ENCODE assay signal across 26 cellular contexts in genomic region chr20:58339741-58340140, GRCh38.
"Had no signal": no experiment of that assay in that cellular context is flagged by ENCODE, and none has a peak within 500 bp of the region (broad histone marks: within the 10 kb centered on the region; RNA-seq: fewer than 3 reads in every experiment).

No MANE protein-coding gene starts in this region.

- DNase-seq: activated CD4-positive, alpha-beta T cell treated with anti-CD3 and anti-CD28 coated beads, Interleukin-2, amount 10 ng/mL, durations not matched to agents 24 days and 14 days; activated CD4-positive, alpha-beta T cell treated with anti-CD3 and anti-CD28 coated beads, Interleukin-2, amount 50 U/mL, for 48 hours; activated CD4-positive, CD25-positive, alpha-beta regulatory T cell treated with anti-CD3 and anti-CD28 coated beads, Interleukin-2, amount 50 U/mL, for 72 hours; activated CD8-positive, alpha-beta memory T cell treated with anti-CD3 and anti-CD28 coated beads, Interleukin-2, amount 10 ng/mL, durations not matched to agents 7 days and 5 days; activated effector memory CD4-positive, alpha-beta T cell treated with anti-CD3 and anti-CD28 coated beads, Interleukin-2, amount 50 U/mL, for 16 hours; activated naive CD4-positive, alpha-beta T cell treated with Interleukin-2 at 50 U/mL for 16 hours; activated naive CD8-positive, alpha-beta T cell treated with anti-CD3 and anti-CD28 coated beads for 36 hours; activated T-cell treated with anti-CD3 and anti-CD28 coated beads, Interleukin-2, amount 50 U/mL, for 24 hours; anterior cingulate cortex; KG1; NCI-H1092; NCI-H1417 treated with DMSO at 0.1 percent for 48 hours; NCI-H1694; NCI-H2029; NCI-H2107; NCI-H2171 treated with DMSO at 0.1 percent for 48 hours; NCI-H226; NCI-H510A; NCI-H69; NK-92 treated with Interleukin-12 subunit alpha and Interleukin-12 subunit beta, amount 100 ng/mL, for 24 hours; OCI-M1; RPMI8226; SHP77; T-helper 17 cell; T-helper 9 cell had no signal

- H3K4me3 ChIP-seq: SJSA1 had no signal

- H3K27me3 ChIP-seq: SJSA1 had no signal

- H3K27ac ChIP-seq: SJSA1 had no signal

- H3K9me3 ChIP-seq: SJSA1 had no signal
